8 cellular contexts compared by ENCODE assay signal in the genomic region with DNA sequence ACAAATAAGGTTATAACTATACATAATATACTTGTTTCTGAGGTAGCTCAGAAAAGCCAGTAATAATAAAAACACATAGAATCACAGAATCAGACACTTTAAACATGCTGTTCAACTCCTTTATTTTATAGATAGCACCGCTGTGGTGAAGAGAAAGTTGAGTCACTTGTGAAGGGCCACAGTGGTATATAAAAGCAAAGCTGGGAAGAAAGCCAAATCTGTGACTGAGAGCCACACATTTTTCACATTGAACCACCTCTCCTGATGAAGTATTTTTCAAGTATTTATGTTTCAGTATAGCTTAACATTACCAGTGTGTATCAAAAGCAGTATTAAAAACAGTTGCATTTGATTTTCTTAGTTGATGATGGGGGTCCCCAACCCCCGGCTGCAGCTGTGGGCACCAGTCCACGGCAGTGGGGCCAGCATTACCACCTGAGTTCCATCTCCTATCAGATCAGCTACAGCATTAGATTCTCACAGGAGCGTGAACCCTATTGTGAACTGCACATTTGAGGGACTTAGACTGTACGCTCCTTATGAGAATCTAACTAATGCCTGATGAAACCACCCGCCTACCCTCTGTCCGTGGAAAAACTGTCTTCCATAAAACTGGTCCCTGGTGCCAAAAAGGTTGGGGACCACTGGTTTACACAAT. TPM values are rescaled to one million over a fixed set of nuclear protein-coding genes. Genes with fewer than 3 reads are reported as not detected.
DNase-seq lines count a peak whose midpoint lies in the region; ATAC-seq and TF ChIP-seq lines count a peak whose summit lies in the region.

No MANE protein-coding gene starts in this region.

- H3K27ac Mint-ChIP-seq in CD14-positive monocyte (peak overlapping the region in 4 of 7 donors; percentile 1 to 69 (median 12)), endodermal cell (peak overlapping the region; percentile 64)

- 96 to 100% methylated on average over 2 to 7 of the region's 7 CpGs for WGBS in endodermal cell (ENCODE audit: insufficient coverage in 1 of 2, insufficient read length in 1 of 2), 2 experiments
- 75 to 82% (median 79%) methylated on average over 7 of the region's 7 CpGs for WGBS in ovary, 3 donors

- no peaks in the 10 kb centered on the region for H3K27me3 Mint-ChIP-seq in CD14-positive monocyte (ENCODE audit: low read depth in 3 of 3)
- no peaks in the 10 kb centered on the region for H3K27me3 Mint-ChIP-seq in endodermal cell (ENCODE audit: insufficient read depth)

- H3K4me1 Mint-ChIP-seq in CD14-positive monocyte: peaks cover 21% of the 10 kb centered on the region
- peaks cover 46% of the 10 kb centered on the region for H3K4me1 Mint-ChIP-seq in endodermal cell

- TF ChIP-seq POLR2A in ovary (IDR thresholded peaks at IDR 0.05): no peak

- TF ChIP-seq EP300 in ovary (IDR thresholded peaks at IDR 0.05): no peak

- no peak for DNase-seq in CD14-positive monocyte (ENCODE audit: low spot score)
- DNase-seq in NCI-H69 (lab: John Stamatoyannopoulos, UW): peak; percentile 60
- DNase-seq in endodermal cell: no peak
- peak; percentile 77 for DNase-seq in skeletal muscle cell (ENCODE audit: low read depth)
- no peak for DNase-seq in ovary
- DNase-seq in KG1 (lab: John Stamatoyannopoulos, UW): no peak

- H3K36me3 ChIP-seq in endodermal cell (ENCODE audit: control insufficient read depth, insufficient read depth, low read length) (peaks cover 50% of the 10 kb centered on the region), ovary (no peaks in the 10 kb centered on the region)

- ATAC-seq in GM18519 (IDR thresholded peaks at IDR 0.05; ENCODE audit: low FRiP score, unreplicated experiment) (peak; percentile 82), HG03095 (IDR thresholded peaks at IDR 0.05; ENCODE audit: unreplicated experiment) (peak; percentile 82)

- H3K36me3 Mint-ChIP-seq in CD14-positive monocyte: peaks cover 3 to 6% of the 10 kb centered on the region in 2 donors
- peaks cover 2% of the 10 kb centered on the region for H3K36me3 Mint-ChIP-seq in endodermal cell (ENCODE audit: low read depth)

- no peak overlapping the region for H3K4me3 Mint-ChIP-seq in CD14-positive monocyte
- no peak overlapping the region for H3K4me3 Mint-ChIP-seq in endodermal cell

- H3K9me3 Mint-ChIP-seq in CD14-positive monocyte: peaks cover 0 to 2% (median 0%) of the 10 kb centered on the region in 7 donors
- H3K9me3 Mint-ChIP-seq in endodermal cell: no peaks in the 10 kb centered on the region

- H3K27ac ChIP-seq in endodermal cell (ENCODE audit: low read depth, low read length) (no peak overlapping the region), ovary (no peak overlapping the region)

- H3K4me1 ChIP-seq in endodermal cell (ENCODE audit: control insufficient read depth, insufficient read depth, low read length) (peaks cover 13% of the 10 kb centered on the region), ovary (ENCODE audit: insufficient read depth) (peaks cover 14% of the 10 kb centered on the region)

- H3K4me3 ChIP-seq in endodermal cell (ENCODE audit: low read length) (no peak overlapping the region), skeletal muscle cell (ENCODE audit: low read depth, low read length) (no peak overlapping the region), ovary (no peak overlapping the region)

- no peak for TF ChIP-seq CTCF in CD14-positive monocyte (IDR thresholded peaks at IDR 0.05)
- TF ChIP-seq CTCF in endodermal cell (conservative IDR thresholded peaks at IDR 0.05): no peak
- no peak for TF ChIP-seq CTCF in ovary (IDR thresholded peaks at IDR 0.05)

- intact Hi-C loops in CD14-positive monocyte (cut with micrococcal nuclease) (no loop called here), ovary (cut with DNase I) (no loop called here)

- H3K9ac ChIP-seq in endodermal cell (ENCODE audit: extremely low read depth, low read length, poor library complexity, severe bottlenecking): no peak overlapping the region

- H3K9me3 ChIP-seq in endodermal cell (ENCODE audit: control insufficient read depth, low read length): no peaks in the 10 kb centered on the region
- no peaks in the 10 kb centered on the region for H3K9me3 ChIP-seq in ovary

- H3K27me3 ChIP-seq in endodermal cell (ENCODE audit: control insufficient read depth, insufficient read depth, low read length, poor library complexity, severe bottlenecking) (no peaks in the 10 kb centered on the region), ovary (no peaks in the 10 kb centered on the region)

RNA-seq across cellular contexts. Expression of a gene that starts 46.2 kb away (rescaled TPM):
- polyA plus RNA-seq in CD14-positive monocyte (10 to 100 TPM; 10.2 to 20.4 TPM), ovary (10 to 100 TPM; 30.0 to 36.2 TPM)
- total RNA-seq in endodermal cell (100 to 1,000 TPM; 235 to 273 TPM), ovary (100 to 1,000 TPM in 5 of 7 donors, 10 to 100 TPM in 2; 73.8 to 160 (median 132) TPM)
- polyA plus RNA-seq in endodermal cell (2013, experiment 1 of 2): 77.3 TPM
- polyA plus RNA-seq in endodermal cell (2013, experiment 2 of 2): 83.4 TPM

Comparison
In these comparisons a context has a peak if more than half of its experiments do, and no peak if none do; other contexts are left out.
1. DNase-seq: peak in NCI-H69 (single experiment) and skeletal muscle cell (single experiment); none in CD14-positive monocyte (single experiment), endodermal cell (single experiment), ovary (0 of 5) and KG1 (single experiment).